ENCODE assay signal across 1 cellular context in the genomic region with DNA sequence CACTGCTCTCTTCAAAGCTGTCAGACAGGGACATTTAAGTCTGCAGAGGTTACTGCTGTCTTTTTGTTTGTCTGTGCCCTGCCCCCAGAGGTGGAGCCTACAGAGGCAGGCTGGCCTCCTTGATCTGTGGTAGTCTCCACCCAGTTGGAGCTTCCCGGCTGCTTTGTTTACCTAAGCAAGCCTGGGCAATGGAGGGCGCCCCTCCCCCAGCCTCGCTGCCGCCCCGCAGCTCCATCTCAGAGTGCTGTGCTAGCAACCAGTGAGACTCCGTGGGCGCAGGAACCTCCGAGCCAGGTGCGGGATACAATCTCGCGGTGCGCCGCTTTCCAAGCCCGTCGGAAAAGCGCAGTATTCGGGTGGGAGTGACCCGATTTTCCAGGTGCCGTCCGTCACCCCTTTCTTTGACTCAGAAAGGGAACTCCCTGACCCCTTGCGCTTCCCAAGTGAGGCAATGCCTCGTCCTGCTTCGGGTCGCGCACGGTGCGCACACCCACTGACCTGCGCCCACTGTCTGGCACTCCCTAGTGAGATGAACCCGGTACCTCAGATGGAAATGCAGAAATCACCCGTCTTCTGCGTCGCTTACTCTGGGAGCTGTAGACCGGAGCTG.
TF ChIP-seq lines count a peak whose summit lies in the region.
"Not testable (repeated sequence)": the region's sequence is repeated elsewhere in the genome, so short reads cannot be mapped to it uniquely, and the experiment has no call there.

No MANE protein-coding gene starts in this region.

TF ChIP-seq in HepG2, 621 proteins besides CTCF, POLR2A, EP300 and RAD21:
- TF ChIP-seq FOXA1 (IDR thresholded peaks at IDR 0.05) = not testable (repeated sequence)
- peak; percentile 56 for TF ChIP-seq FOXA1 (CRISPR knock-in tag; IDR thresholded peaks at IDR 0.05)
- TF ChIP-seq, protein P1, sequence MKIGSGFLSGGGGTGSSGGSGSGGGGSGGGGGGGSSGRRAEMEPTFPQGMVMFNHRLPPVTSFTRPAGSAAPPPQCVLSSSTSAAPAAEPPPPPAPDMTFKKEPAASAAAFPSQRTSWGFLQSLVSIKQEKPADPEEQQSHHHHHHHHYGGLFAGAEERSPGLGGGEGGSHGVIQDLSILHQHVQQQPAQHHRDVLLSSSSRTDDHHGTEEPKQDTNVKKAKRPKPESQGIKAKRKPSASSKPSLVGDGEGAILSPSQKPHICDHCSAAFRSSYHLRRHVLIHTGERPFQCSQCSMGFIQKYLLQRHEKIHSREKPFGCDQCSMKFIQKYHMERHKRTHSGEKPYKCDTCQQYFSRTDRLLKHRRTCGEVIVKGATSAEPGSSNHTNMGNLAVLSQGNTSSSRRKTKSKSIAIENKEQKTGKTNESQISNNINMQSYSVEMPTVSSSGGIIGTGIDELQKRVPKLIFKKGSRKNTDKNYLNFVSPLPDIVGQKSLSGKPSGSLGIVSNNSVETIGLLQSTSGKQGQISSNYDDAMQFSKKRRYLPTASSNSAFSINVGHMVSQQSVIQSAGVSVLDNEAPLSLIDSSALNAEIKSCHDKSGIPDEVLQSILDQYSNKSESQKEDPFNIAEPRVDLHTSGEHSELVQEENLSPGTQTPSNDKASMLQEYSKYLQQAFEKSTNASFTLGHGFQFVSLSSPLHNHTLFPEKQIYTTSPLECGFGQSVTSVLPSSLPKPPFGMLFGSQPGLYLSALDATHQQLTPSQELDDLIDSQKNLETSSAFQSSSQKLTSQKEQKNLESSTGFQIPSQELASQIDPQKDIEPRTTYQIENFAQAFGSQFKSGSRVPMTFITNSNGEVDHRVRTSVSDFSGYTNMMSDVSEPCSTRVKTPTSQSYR (CRISPR knock-in tag; IDR thresholded peaks at IDR 0.05; ENCODE audit: borderline replicate concordance) = peak; percentile 65; the same call in 1 of the 2 replicates
